In genomic region chr11:109123811-109124787, GRCh38 we compare ENCODE assay signal across 14 cellular contexts.
DNase-seq lines count a peak whose midpoint lies in the region; ATAC-seq and TF ChIP-seq lines count a peak whose summit lies in the region.
"Had no signal": no experiment of that assay in that cellular context is flagged by ENCODE, and none has a peak within 500 bp of the region (broad histone marks: within the 10 kb centered on the region; RNA-seq: fewer than 3 reads in every experiment).

No MANE protein-coding gene starts in this region.

- H3K27me3 ChIP-seq in H7 (ENCODE audit: control insufficient read depth, insufficient read depth, low read length) (no peaks in the 10 kb centered on the region), left ventricle myocardium inferior (ENCODE audit: low read depth) (no peaks in the 10 kb centered on the region), smooth muscle cell (ENCODE audit: low read depth) (no peaks in the 10 kb centered on the region)
- H3K27me3 ChIP-seq: ovary had no signal

- WGBS in smooth muscle cell (ENCODE audit: low lambda C conversion rate): 57% methylated on average over 11 of the region's 11 CpGs

- no peaks in the 10 kb centered on the region for H4K20me1 ChIP-seq in smooth muscle cell (ENCODE audit: low read depth)

- no peak for TF ChIP-seq CTCF in left ventricle myocardium inferior (IDR thresholded peaks at IDR 0.05; ENCODE audit: borderline replicate concordance)
- no peak for TF ChIP-seq CTCF in smooth muscle cell (IDR thresholded peaks at IDR 0.05; ENCODE audit: borderline replicate concordance, insufficient read depth, poor library complexity, severe bottlenecking)

- DNase-seq in H7 (peak; percentile 45), SK-N-DZ (ENCODE audit: low spot score) (peak; percentile 41), left ventricle myocardium inferior (peak; percentile 55), smooth muscle cell (lab: John Stamatoyannopoulos, UW; ENCODE audit: unreplicated experiment) (no peak), GDM1 (lab: John Stamatoyannopoulos, UW) (no peak), NCI-H2081 (lab: John Stamatoyannopoulos, UW) (no peak)
- DNase-seq: activated CD4-positive, alpha-beta T cell treated with anti-CD3 and anti-CD28 coated beads for 1 hour; activated gamma-delta T cell treated with Interleukin-2 at 50 U/mL for 16 hours; effector memory CD8-positive, alpha-beta T cell; NCI-H1436 treated with DMSO at 0.1 percent for 48 hours; ovary; SHP77 had no signal

- no peaks in the 10 kb centered on the region for H3K79me2 ChIP-seq in smooth muscle cell (ENCODE audit: low read depth)

- no peaks in the 10 kb centered on the region for H3K9me3 ChIP-seq in left ventricle myocardium inferior (replicated peaks)
- H3K9me3 ChIP-seq in smooth muscle cell (replicated peaks; ENCODE audit: low read depth): no peaks in the 10 kb centered on the region
- H3K9me3 ChIP-seq: HAP-1, ovary had no signal

- H3F3A ChIP-seq in smooth muscle cell (ENCODE audit: low read depth): no peaks in the 10 kb centered on the region

- no peak overlapping the region for H3K9ac ChIP-seq in smooth muscle cell (ENCODE audit: low read depth)

- ATAC-seq in GM21360 (IDR thresholded peaks at IDR 0.05; ENCODE audit: unreplicated experiment): no peak
- ATAC-seq: effector memory CD8-positive, alpha-beta T cell had no signal

- H3K36me3 ChIP-seq in H7 (replicated peaks; ENCODE audit: control insufficient read depth, insufficient read depth, low read length) (no peaks in the 10 kb centered on the region), left ventricle myocardium inferior (no peaks in the 10 kb centered on the region), smooth muscle cell (ENCODE audit: low read depth) (no peaks in the 10 kb centered on the region)
- H3K36me3 ChIP-seq: HAP-1, ovary had no signal

- peak overlapping the region; percentile 17 for H3K4me2 ChIP-seq in smooth muscle cell

- H3K4me3 ChIP-seq in H7 (ENCODE audit: insufficient read depth, low read depth, low read length) (no peak overlapping the region), left ventricle myocardium inferior (peak overlapping the region; percentile 41), smooth muscle cell (no peak overlapping the region)
- H3K4me3 ChIP-seq: HAP-1, ovary had no signal

- intact Hi-C loops in left ventricle myocardium inferior (cut with micrococcal nuclease): no loop called here

- H3K27ac ChIP-seq in left ventricle myocardium inferior (replicated peaks) (no peak overlapping the region), smooth muscle cell (ENCODE audit: low read depth) (no peak overlapping the region)
- H3K27ac ChIP-seq: ovary had no signal

- no peak overlapping the region for H2AFZ ChIP-seq in smooth muscle cell (ENCODE audit: low read depth)

- H3K4me1 ChIP-seq in left ventricle myocardium inferior: peaks cover 13% of the 10 kb centered on the region
- H3K4me1 ChIP-seq in smooth muscle cell (ENCODE audit: low read depth): peaks cover 5% of the 10 kb centered on the region
- H3K4me1 ChIP-seq: HAP-1 had no signal

Comparison
In these comparisons a context has a peak if more than half of its experiments do, and no peak if none do; other contexts are left out.
1. DNase-seq: peak in H7 (single experiment), SK-N-DZ (single experiment) and left ventricle myocardium inferior (single experiment); none in smooth muscle cell (single experiment), GDM1 (single experiment) and NCI-H2081 (0 of 2).